Comparison of ENCODE assay signal across 17 cellular contexts in genomic region chr21:27362249-27362648, GRCh38.
DNase-seq lines count a peak whose midpoint lies in the region; FAIRE-seq and TF ChIP-seq lines count a peak whose summit lies in the region.
"Had no signal": no experiment of that assay in that cellular context is flagged by ENCODE, and none has a peak within 500 bp of the region (broad histone marks: within the 10 kb centered on the region; RNA-seq: fewer than 3 reads in every experiment).

No MANE protein-coding gene starts in this region.

- H3K36me3 ChIP-seq in bronchial epithelial cell (ENCODE audit: control insufficient read depth, insufficient read depth, low read length) (no peaks in the 10 kb centered on the region), MG63 (no peaks in the 10 kb centered on the region), Peyer's patch (no peaks in the 10 kb centered on the region)
- H3K36me3 ChIP-seq: suprapubic skin had no signal

- no peaks in the 10 kb centered on the region for H3K4me1 ChIP-seq in Peyer's patch
- H3K4me1 ChIP-seq: suprapubic skin had no signal

- no peak for FAIRE-seq in bronchial epithelial cell (lab: Jason Lieb, UNC)
- FAIRE-seq: endometrium had no signal

- no peaks in the 10 kb centered on the region for H3K4me1 Mint-ChIP-seq in activated T-helper 2 cell treated with anti-CD3 and anti-CD28 coated beads, Interferon-gamma antibody, Interleukin-2, Interleukin-4, amounts not matched to agents 10 μg/mL and 5 μg/mL and 100 μg/mL, durations not matched to agents 14 hours and 24 hours and 36 hours (ENCODE audit: low read depth)

- H3K9me3 ChIP-seq in MG63 (no peaks in the 10 kb centered on the region; the same call in 1 of the 2 replicates), Peyer's patch (no peaks in the 10 kb centered on the region)
- H3K9me3 ChIP-seq: Caco-2, suprapubic skin had no signal

- no peak overlapping the region for H3K4me3 Mint-ChIP-seq in activated T-helper 2 cell treated with anti-CD3 and anti-CD28 coated beads, Interferon-gamma antibody, Interleukin-2, Interleukin-4, amounts not matched to agents 10 μg/mL and 5 μg/mL and 100 μg/mL, durations not matched to agents 14 hours and 24 hours and 36 hours (ENCODE audit: low read depth)

- H3K27ac Mint-ChIP-seq in activated T-helper 2 cell treated with anti-CD3 and anti-CD28 coated beads, Interferon-gamma antibody, Interleukin-2, Interleukin-4, amounts not matched to agents 10 μg/mL and 5 μg/mL and 100 μg/mL, durations not matched to agents 14 hours and 24 hours and 36 hours = no peak overlapping the region

- DNase-seq in DMS 273 (lab: John Stamatoyannopoulos, UW; ENCODE audit: unreplicated experiment) (peak; percentile 1), DMS 273 treated with DMSO at 0.1 percent for 48 hours (lab: John Stamatoyannopoulos, UW) (no peak), LNCaP clone FGC (ENCODE audit: low read depth) (peak; percentile 3), bronchial epithelial cell (ENCODE audit: low read depth) (peak; percentile 29), medulla oblongata (ENCODE audit: extremely low spot score) (peak; percentile 15), MG63 (no peak), Peyer's patch (no peak)
- no peak for DNase-seq in activated T-helper 2 cell treated with anti-CD3 and anti-CD28 coated beads, Interferon-gamma antibody, Interleukin-2, Interleukin-4, amounts not matched to agents 10 μg/mL and 5 μg/mL and 100 μg/mL, durations not matched to agents 14 hours and 24 hours and 36 hours (ENCODE audit: low spot score)
- DNase-seq: 8988T; activated naive CD4-positive, alpha-beta T cell; hypothalamus; mesenchymal stem cell; NCI-H69; SIG-M5 had no signal

- H3K9me3 Mint-ChIP-seq in activated T-helper 2 cell treated with anti-CD3 and anti-CD28 coated beads, Interferon-gamma antibody, Interleukin-2, Interleukin-4, amounts not matched to agents 10 μg/mL and 5 μg/mL and 100 μg/mL, durations not matched to agents 14 hours and 24 hours and 36 hours = peaks cover 16% of the 10 kb centered on the region

- TF ChIP-seq CTCF in LNCaP clone FGC (IDR thresholded peaks at IDR 0.05; ENCODE audit: control insufficient read depth, extremely low read depth, insufficient read depth) = peak; percentile 37
- peak; percentile 7 for TF ChIP-seq CTCF in bronchial epithelial cell (IDR thresholded peaks at IDR 0.05; ENCODE audit: insufficient read depth, low read length, severe bottlenecking)
- TF ChIP-seq CTCF in Peyer's patch (IDR thresholded peaks at IDR 0.05) = no peak

- H3K27me3 ChIP-seq in bronchial epithelial cell (ENCODE audit: control insufficient read depth, insufficient read depth, low read length) = no peaks in the 10 kb centered on the region
- no peaks in the 10 kb centered on the region for H3K27me3 ChIP-seq in MG63
- no peaks in the 10 kb centered on the region for H3K27me3 ChIP-seq in Peyer's patch
- H3K27me3 ChIP-seq: suprapubic skin had no signal

- no peaks in the 10 kb centered on the region for H3K27me3 Mint-ChIP-seq in activated T-helper 2 cell treated with anti-CD3 and anti-CD28 coated beads, Interferon-gamma antibody, Interleukin-2, Interleukin-4, amounts not matched to agents 10 μg/mL and 5 μg/mL and 100 μg/mL, durations not matched to agents 14 hours and 24 hours and 36 hours (ENCODE audit: low read depth)

- no peak overlapping the region for H3K27ac ChIP-seq in Peyer's patch
- H3K27ac ChIP-seq: suprapubic skin had no signal

- intact Hi-C loops in activated T-helper 2 cell treated with anti-CD3 and anti-CD28 coated beads, Interferon-gamma antibody, Interleukin-2, Interleukin-4, amounts not matched to agents 10 μg/mL and 5 μg/mL and 100 μg/mL, durations not matched to agents 14 hours and 24 hours and 36 hours (cut with micrococcal nuclease) = no loop called here

- H3K4me3 ChIP-seq in LNCaP clone FGC (ENCODE audit: low read depth, low read length) = no peak overlapping the region
- H3K4me3 ChIP-seq in bronchial epithelial cell (ENCODE audit: low read depth, low read length) = no peak overlapping the region
- H3K4me3 ChIP-seq in MG63 = no peak overlapping the region
- H3K4me3 ChIP-seq in Peyer's patch = no peak overlapping the region
- H3K4me3 ChIP-seq: suprapubic skin had no signal

- H3K36me3 Mint-ChIP-seq in activated T-helper 2 cell treated with anti-CD3 and anti-CD28 coated beads, Interferon-gamma antibody, Interleukin-2, Interleukin-4, amounts not matched to agents 10 μg/mL and 5 μg/mL and 100 μg/mL, durations not matched to agents 14 hours and 24 hours and 36 hours (ENCODE audit: low read depth) = no peaks in the 10 kb centered on the region

- TF ChIP-seq POLR2A in Peyer's patch (IDR thresholded peaks at IDR 0.05) = no peak

Comparison
In these comparisons a context has a peak if more than half of its experiments do, and no peak if none do; other contexts are left out.
1. DNase-seq: peak in DMS 273 (single experiment), LNCaP clone FGC (single experiment), bronchial epithelial cell (single experiment) and medulla oblongata (single experiment); none in DMS 273 treated with DMSO at 0.1 percent for 48 hours (single experiment), activated T-helper 2 cell treated with anti-CD3 and anti-CD28 coated beads, Interferon-gamma antibody, Interleukin-2, Interleukin-4, amounts not matched to agents 10 μg/mL and 5 μg/mL and 100 μg/mL, durations not matched to agents 14 hours and 24 hours and 36 hours (single experiment), MG63 (single experiment) and Peyer's patch (0 of 3).
2. CTCF ChIP-seq: peak in LNCaP clone FGC (single experiment) and bronchial epithelial cell (single experiment); none in Peyer's patch (0 of 6).